In genomic region chr5:41896230-41896629, GRCh38 we compare ENCODE assay signal across 1 cellular context.
TF ChIP-seq lines count a peak whose summit lies in the region.

No MANE protein-coding gene starts in this region.

TF ChIP-seq in H1, 55 proteins besides CTCF, POLR2A, EP300 and RAD21:
- TF ChIP-seq FOSL1 (IDR thresholded peaks at IDR 0.05; ENCODE audit: insufficient read depth, low read depth, low read length): no peak
- no peak for TF ChIP-seq CREB1 (IDR thresholded peaks at IDR 0.05)
- no peak for TF ChIP-seq BACH1 (IDR thresholded peaks at IDR 0.05; ENCODE audit: low read length)
- no peak for TF ChIP-seq CHD1 (IDR thresholded peaks at IDR 0.05; ENCODE audit: low read depth, low read length)
- TF ChIP-seq, protein P1, sequence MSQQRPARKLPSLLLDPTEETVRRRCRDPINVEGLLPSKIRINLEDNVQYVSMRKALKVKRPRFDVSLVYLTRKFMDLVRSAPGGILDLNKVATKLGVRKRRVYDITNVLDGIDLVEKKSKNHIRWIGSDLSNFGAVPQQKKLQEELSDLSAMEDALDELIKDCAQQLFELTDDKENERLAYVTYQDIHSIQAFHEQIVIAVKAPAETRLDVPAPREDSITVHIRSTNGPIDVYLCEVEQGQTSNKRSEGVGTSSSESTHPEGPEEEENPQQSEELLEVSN (IDR thresholded peaks at IDR 0.05): no peak
- TF ChIP-seq POU5F1 (IDR thresholded peaks at IDR 0.05; ENCODE audit: low read depth, low read length): no peak
- no peak for TF ChIP-seq SP4 (IDR thresholded peaks at IDR 0.05; ENCODE audit: low read length)
- no peak for TF ChIP-seq MAX (IDR thresholded peaks at IDR 0.05)
- TF ChIP-seq BRCA1 (IDR thresholded peaks at IDR 0.05; ENCODE audit: low read depth, low read length): no peak
- TF ChIP-seq TBP (IDR thresholded peaks at IDR 0.05; ENCODE audit: low read depth, low read length): no peak
- TF ChIP-seq RFX5 (IDR thresholded peaks at IDR 0.05; ENCODE audit: borderline replicate concordance, low read depth, low read length): no peak
- TF ChIP-seq ZNF274 (IDR thresholded peaks at IDR 0.05; ENCODE audit: borderline replicate concordance, extremely low read depth, low read length): no peak
- no peak for TF ChIP-seq MAFK (IDR thresholded peaks at IDR 0.05; ENCODE audit: low read depth, low read length)
- TF ChIP-seq JUN (IDR thresholded peaks at IDR 0.05; ENCODE audit: low read depth, low read length): no peak
- no peak for TF ChIP-seq HDAC6 (IDR thresholded peaks at IDR 0.05; ENCODE audit: low read depth, low read length)
- TF ChIP-seq SAP30 (IDR thresholded peaks at IDR 0.05; ENCODE audit: insufficient read depth, insufficient replicate concordance, low read length): no peak
